Comparison of ENCODE assay signal across 1 cellular context in genomic region chr11:68107689-68108088, GRCh38.
TF ChIP-seq lines count a peak whose summit lies in the region.

No MANE protein-coding gene starts in this region.

TF ChIP-seq in H1, 55 proteins besides CTCF, POLR2A, EP300 and RAD21:
- TF ChIP-seq ASH2L (IDR thresholded peaks at IDR 0.05; ENCODE audit: low read length) (no peak), GABPA (IDR thresholded peaks at IDR 0.05; ENCODE audit: borderline replicate concordance, insufficient read depth, low read length) (no peak), TAF1 (IDR thresholded peaks at IDR 0.05; ENCODE audit: low read depth, low read length) (no peak), CTBP2 (IDR thresholded peaks at IDR 0.05; ENCODE audit: borderline replicate concordance, insufficient read depth, insufficient read length, low read length) (no peak), HDAC6 (IDR thresholded peaks at IDR 0.05; ENCODE audit: low read depth, low read length) (no peak), ZNF274 (IDR thresholded peaks at IDR 0.05; ENCODE audit: borderline replicate concordance, extremely low read depth, low read length) (no peak), KDM5A (IDR thresholded peaks at IDR 0.05; ENCODE audit: low read length) (no peak), EGR1 (IDR thresholded peaks at IDR 0.05; ENCODE audit: borderline replicate concordance, low read depth, low read length) (no peak), JUND (IDR thresholded peaks at IDR 0.05; ENCODE audit: low read length) (no peak), SIN3A (conservative IDR thresholded peaks at IDR 0.05 in 1 of 2, IDR thresholded peaks at IDR 0.05 in 1 of 2; ENCODE audit: low read depth in 1 of 2, low read length in 2 of 2) (no peak), SUZ12 (IDR thresholded peaks at IDR 0.05; ENCODE audit: low read length) (no peak), FOSL1 (IDR thresholded peaks at IDR 0.05; ENCODE audit: insufficient read depth, low read depth, low read length) (no peak)
